9 cellular contexts compared by ENCODE assay signal in the genomic region with DNA sequence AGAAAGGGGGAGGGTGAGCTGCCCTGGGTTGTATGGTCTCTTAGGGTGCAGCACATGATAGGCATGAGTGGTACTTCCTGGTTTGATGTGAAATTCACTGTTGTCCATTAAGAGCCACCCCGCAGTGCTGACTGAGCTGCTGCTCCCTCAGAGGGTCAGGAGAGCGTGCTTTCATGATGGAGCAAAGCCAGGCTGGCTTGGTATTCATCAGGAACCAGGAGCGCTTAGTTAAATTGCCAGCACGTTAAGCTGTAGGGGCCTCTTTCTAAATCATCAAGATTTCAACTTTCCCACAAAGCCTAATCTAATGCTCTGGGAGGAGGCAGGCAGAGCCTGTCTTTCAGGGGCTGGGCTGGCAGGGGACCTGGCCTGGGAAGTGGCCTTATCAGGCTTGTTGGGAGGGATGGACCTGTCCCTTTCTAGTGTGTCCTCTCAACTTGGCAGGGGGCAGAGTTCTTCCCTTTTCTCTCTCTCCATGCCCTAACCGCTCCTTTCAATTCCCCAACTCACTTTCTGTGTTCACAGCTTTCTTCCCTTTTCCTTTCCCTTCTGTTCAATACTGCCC. TPM values are rescaled to one million over a fixed set of nuclear protein-coding genes. Genes with fewer than 3 reads are reported as not detected.
A peak's percentile ranks its signal among the peaks of the same experiment; 100 is the strongest.
DNase-seq lines count a peak whose midpoint lies in the region; ATAC-seq and TF ChIP-seq lines count a peak whose summit lies in the region.
"Had no signal": no experiment of that assay in that cellular context is flagged by ENCODE, and none has a peak within 500 bp of the region (broad histone marks: within the 10 kb centered on the region; RNA-seq: fewer than 3 reads in every experiment).

No MANE protein-coding gene starts in this region.

- no peak for TF ChIP-seq POLR2A in GM18505 (IDR thresholded peaks at IDR 0.05; ENCODE audit: borderline replicate concordance, extremely low read depth, insufficient read depth, insufficient read length)

- peak overlapping the region; percentile 26 to 79 for H3K27ac ChIP-seq in lung (ENCODE audit: low read depth in 1 of 2, low read length in 1 of 2)
- H3K27ac ChIP-seq: BLaER1 had no signal

- H3K4me3 ChIP-seq in choroid plexus epithelial cell (ENCODE audit: low read depth, low read length) (no peak overlapping the region), lung (no peak overlapping the region)
- H3K4me3 ChIP-seq: BLaER1 had no signal

- H3K36me3 ChIP-seq in lung (ENCODE audit: control insufficient read depth in 2 of 2, insufficient read depth in 2 of 2, low read length in 2 of 2) = no peaks in the 10 kb centered on the region
- H3K36me3 ChIP-seq: BLaER1 had no signal

- H3K9me3 ChIP-seq in lung (ENCODE audit: control insufficient read depth in 2 of 2, insufficient read depth in 1 of 2, low read length in 1 of 2) = no peaks in the 10 kb centered on the region
- H3K9me3 ChIP-seq: BLaER1 had no signal

- WGBS in lung, 2 donors = 39 to 67% methylated on average over 5 of the region's 5 CpGs

- DNase-seq in SIG-M5 treated with dmso at 0.1 percent for 504 hours (lab: John Stamatoyannopoulos, UW; ENCODE audit: unreplicated experiment) (peak; percentile 44), SIG-M5 (lab: John Stamatoyannopoulos, UW) (no peak), choroid plexus epithelial cell (ENCODE audit: low read depth) (peak; percentile 87), lung (ENCODE audit: low spot score) (peak; percentile 54), ureter (ENCODE audit: low spot score) (peak; percentile 54), NCI-H526 (lab: John Stamatoyannopoulos, UW) (no peak)

- TF ChIP-seq CTCF in choroid plexus epithelial cell (conservative IDR thresholded peaks at IDR 0.05; ENCODE audit: low read depth, low read length) (no peak), lung (IDR thresholded peaks at IDR 0.05; ENCODE audit: control extremely low read depth, extremely low read depth) (no peak)

- ATAC-seq in lung (ENCODE audit: insufficient read depth, low FRiP score) (peak; percentile 68), GM21576 (IDR thresholded peaks at IDR 0.05; ENCODE audit: unreplicated experiment) (no peak), GM18505 (IDR thresholded peaks at IDR 0.05; ENCODE audit: unreplicated experiment) (no peak)

- H3K4me1 ChIP-seq in lung (ENCODE audit: control insufficient read depth in 2 of 2, insufficient read depth in 2 of 2, low read length in 2 of 2) = peaks cover 13 to 37% of the 10 kb centered on the region in 2 donors
- H3K4me1 ChIP-seq: BLaER1 had no signal

- no peaks in the 10 kb centered on the region for H3K27me3 ChIP-seq in lung (ENCODE audit: control insufficient read depth, insufficient read depth)
- H3K27me3 ChIP-seq: BLaER1 had no signal

RNA-seq across cellular contexts. Expression of gene CYSTM1, which starts 7.9 kb away (rescaled TPM):
- total RNA-seq in lung (100 to 1,000 TPM in 1 of 2 donors, 10 to 100 TPM in 1; 37.1 to 101 TPM), ureter (99.1 TPM)
- 100 to 1,000 TPM; 114 to 274 TPM for polyA plus RNA-seq in lung

RNA-seq across cellular contexts. Expression of gene IGIP, which starts 57.1 kb away (rescaled TPM):
- total RNA-seq in lung (10 to 100 TPM in 1 of 2 donors, 1 to 10 TPM in 1; 9.6 to 11.1 TPM), ureter (15.9 TPM)
- polyA plus RNA-seq in lung = 1 to 10 TPM; 2.8 to 5.4 TPM

Comparison
In these comparisons a context has a peak if more than half of its experiments do, and no peak if none do; other contexts are left out.
1. DNase-seq: peak in SIG-M5 treated with dmso at 0.1 percent for 504 hours (single experiment), choroid plexus epithelial cell (single experiment), lung (single experiment) and ureter (single experiment); none in SIG-M5 (single experiment) and NCI-H526 (0 of 2).